ENCODE assay signal across 8 cellular contexts in genomic region chr2:216082805-216083204, GRCh38. TPM values are rescaled to one million over a fixed set of nuclear protein-coding genes. Genes with fewer than 3 reads are reported as not detected.
DNase-seq lines count a peak whose midpoint lies in the region; ATAC-seq, FAIRE-seq and TF ChIP-seq lines count a peak whose summit lies in the region.

No MANE protein-coding gene starts in this region.

- H3K9me3 Mint-ChIP-seq in CD8-positive, alpha-beta T cell: no peaks in the 10 kb centered on the region
- no peaks in the 10 kb centered on the region for H3K9me3 Mint-ChIP-seq in WTC11

- TF ChIP-seq CTCF in CD8-positive, alpha-beta T cell (IDR thresholded peaks at IDR 0.05): no peak
- TF ChIP-seq CTCF in WTC11 (IDR thresholded peaks at IDR 0.05): no peak
- no peak for TF ChIP-seq CTCF in lower lobe of right lung (IDR thresholded peaks at IDR 0.05)
- no peak for TF ChIP-seq CTCF in lower leg skin (IDR thresholded peaks at IDR 0.05)
- no peak for TF ChIP-seq CTCF in kidney (IDR thresholded peaks at IDR 0.05; ENCODE audit: borderline replicate concordance, extremely low read depth, insufficient read depth)

- H3K27me3 ChIP-seq in CD8-positive, alpha-beta T cell (ENCODE audit: insufficient read depth, low read length): no peaks in the 10 kb centered on the region
- H3K27me3 ChIP-seq in lower lobe of right lung (ENCODE audit: low read depth): no peaks in the 10 kb centered on the region

- peak overlapping the region; percentile 90 for H3K4me3 ChIP-seq in CD8-positive, alpha-beta T cell (ENCODE audit: low read depth, low read length)
- H3K4me3 ChIP-seq in lower lobe of right lung (peak overlapping the region; percentile 74), lower leg skin (ENCODE audit: low read depth, poor library complexity, severe bottlenecking) (no peak overlapping the region), kidney (ENCODE audit: low read length in 2 of 2) (peak overlapping the region in 1 of 2 donors; percentile 88)

- CTCF ChIA-PET in CD8-positive, alpha-beta T cell (lab: Charles Lee): interaction anchor here (0.7 to 2.3 kb wide), 6 partner anchors 24 to 51 kb away, joined by 3 to 11 read pairs (median 4); partner anchors contain the start of gene XRCC5
- CTCF ChIA-PET in WTC11 (lab: Charles Lee): interaction anchor here (1.2 to 2.6 kb wide), 4 partner anchors 19 to 48 kb away, joined by 3 to 22 read pairs (median 8); partner anchors contain the start of gene XRCC5

- TF ChIP-seq POLR2A in lower leg skin (IDR thresholded peaks at IDR 0.05): no peak

- intact Hi-C loops in CD8-positive, alpha-beta T cell (cut with DNase I, micrococcal nuclease): loop anchor here (2.0 to 10.0 kb wide), 2 partner anchors 26 to 768 kb away; partner anchors contain the start of genes ATIC (in 1 of the 2) and XRCC5 (in 1 of the 2)
- intact Hi-C loops in lower lobe of right lung (cut with DNase I) (no loop called here), lower leg skin (cut with DNase I; ENCODE audit: low total_unique reads) (no loop called here), kidney (cut with DNase I) (no loop called here)

- peaks cover 66% of the 10 kb centered on the region for H3K4me1 ChIP-seq in CD8-positive, alpha-beta T cell (ENCODE audit: insufficient read depth, low read length)
- H3K4me1 ChIP-seq in lower lobe of right lung: peaks cover 26% of the 10 kb centered on the region
- peaks cover 7 to 9% of the 10 kb centered on the region in 2 donors for H3K4me1 ChIP-seq in kidney (ENCODE audit: control insufficient read depth in 1 of 2, insufficient read depth in 1 of 2, low read depth in 1 of 2, low read length in 2 of 2)

- ATAC-seq in CD8-positive, alpha-beta T cell: no peak
- ATAC-seq in WTC11 (no peak), lower lobe of right lung (peak in 1 of 2 donors; percentile 40), GM21390 (IDR thresholded peaks at IDR 0.05; ENCODE audit: unreplicated experiment) (no peak)

- H3K27ac Mint-ChIP-seq in CD8-positive, alpha-beta T cell: peak overlapping the region; percentile 93
- H3K27ac Mint-ChIP-seq in WTC11: peak overlapping the region; percentile 94

- no peak overlapping the region for H3K27ac ChIP-seq in CD8-positive, alpha-beta T cell (ENCODE audit: low read depth, low read length)
- no peak overlapping the region for H3K27ac ChIP-seq in lower lobe of right lung
- no peak overlapping the region for H3K27ac ChIP-seq in kidney (ENCODE audit: low read depth in 2 of 2, low read length in 2 of 2)

- no peak for DNase-seq in CD8-positive, alpha-beta T cell
- DNase-seq in HT-29 (ENCODE audit: low spot score): peak; percentile 12
- DNase-seq in WTC11 (ENCODE audit: low spot score): no peak
- DNase-seq in lower lobe of right lung: peak; percentile 73
- no peak for DNase-seq in lower leg skin (ENCODE audit: low spot score in 2 of 2)
- no peak for DNase-seq in kidney
- DNase-seq in effector CD4-positive, alpha-beta T cell: no peak

- H3K9ac ChIP-seq in kidney (ENCODE audit: low read length in 2 of 2): no peak overlapping the region

- POLR2A ChIA-PET in CD8-positive, alpha-beta T cell (lab: Charles Lee): interaction anchor here (6.0 kb wide), 1 partner anchor 27 kb away, joined by 75 read pairs; the partner anchor contains the start of gene XRCC5
- POLR2A ChIA-PET in WTC11 (lab: Charles Lee): interaction anchor here (4.5 kb wide), 1 partner anchor 26 kb away, joined by 46 read pairs; the partner anchor contains the start of gene XRCC5

- H3K27me3 Mint-ChIP-seq in CD8-positive, alpha-beta T cell (ENCODE audit: low read depth): no peaks in the 10 kb centered on the region
- H3K27me3 Mint-ChIP-seq in WTC11 (ENCODE audit: low read depth): no peaks in the 10 kb centered on the region

- 77 to 78% methylated on average over 3 of the region's 3 CpGs for WGBS in lower leg skin, 2 donors

- no peak for FAIRE-seq in kidney (lab: Jason Lieb, UNC)

- H3K36me3 ChIP-seq in CD8-positive, alpha-beta T cell (ENCODE audit: insufficient read depth, low read length): no peaks in the 10 kb centered on the region
- H3K36me3 ChIP-seq in lower lobe of right lung (no peaks in the 10 kb centered on the region), kidney (ENCODE audit: control insufficient read depth in 1 of 2, insufficient read depth in 2 of 2, low read length in 2 of 2) (no peaks in the 10 kb centered on the region)

- no peaks in the 10 kb centered on the region for H3K9me3 ChIP-seq in CD8-positive, alpha-beta T cell (ENCODE audit: low read length)
- H3K9me3 ChIP-seq in lower lobe of right lung (no peaks in the 10 kb centered on the region), kidney (ENCODE audit: control insufficient read depth in 1 of 2, low read length in 2 of 2) (no peaks in the 10 kb centered on the region)

- no peaks in the 10 kb centered on the region for H3K36me3 Mint-ChIP-seq in CD8-positive, alpha-beta T cell
- no peaks in the 10 kb centered on the region for H3K36me3 Mint-ChIP-seq in WTC11

- peaks cover 68% of the 10 kb centered on the region for H3K4me1 Mint-ChIP-seq in CD8-positive, alpha-beta T cell (ENCODE audit: low read depth)
- peaks cover 41% of the 10 kb centered on the region for H3K4me1 Mint-ChIP-seq in WTC11

- H3K4me3 Mint-ChIP-seq in CD8-positive, alpha-beta T cell: peak overlapping the region; percentile 95
- H3K4me3 Mint-ChIP-seq in WTC11: peak overlapping the region; percentile 93

TF ChIP-seq in WTC11, 78 proteins besides CTCF, POLR2A, EP300 and RAD21 (continues in another document):
- no peak for TF ChIP-seq IRF2 (CRISPR knock-in tag; IDR thresholded peaks at IDR 0.05; ENCODE audit: borderline replicate concordance, low read depth)
- no peak for TF ChIP-seq ESRRA (CRISPR knock-in tag; IDR thresholded peaks at IDR 0.05; ENCODE audit: borderline replicate concordance)
- no peak for TF ChIP-seq ZSCAN18 (CRISPR knock-in tag; IDR thresholded peaks at IDR 0.05)
- TF ChIP-seq, protein P1, sequence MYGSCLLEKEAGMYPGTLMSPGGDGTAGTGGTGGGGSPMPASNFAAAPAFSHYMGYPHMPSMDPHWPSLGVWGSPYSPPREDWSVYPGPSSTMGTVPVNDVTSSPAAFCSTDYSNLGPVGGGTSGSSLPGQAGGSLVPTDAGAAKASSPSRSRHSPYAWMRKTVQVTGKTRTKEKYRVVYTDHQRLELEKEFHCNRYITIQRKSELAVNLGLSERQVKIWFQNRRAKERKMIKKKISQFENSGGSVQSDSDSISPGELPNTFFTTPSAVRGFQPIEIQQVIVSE (CRISPR knock-in tag; IDR thresholded peaks at IDR 0.05; ENCODE audit: borderline replicate concordance): no peak
- TF ChIP-seq, protein P2, sequence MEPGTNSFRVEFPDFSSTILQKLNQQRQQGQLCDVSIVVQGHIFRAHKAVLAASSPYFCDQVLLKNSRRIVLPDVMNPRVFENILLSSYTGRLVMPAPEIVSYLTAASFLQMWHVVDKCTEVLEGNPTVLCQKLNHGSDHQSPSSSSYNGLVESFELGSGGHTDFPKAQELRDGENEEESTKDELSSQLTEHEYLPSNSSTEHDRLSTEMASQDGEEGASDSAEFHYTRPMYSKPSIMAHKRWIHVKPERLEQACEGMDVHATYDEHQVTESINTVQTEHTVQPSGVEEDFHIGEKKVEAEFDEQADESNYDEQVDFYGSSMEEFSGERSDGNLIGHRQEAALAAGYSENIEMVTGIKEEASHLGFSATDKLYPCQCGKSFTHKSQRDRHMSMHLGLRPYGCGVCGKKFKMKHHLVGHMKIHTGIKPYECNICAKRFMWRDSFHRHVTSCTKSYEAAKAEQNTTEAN (CRISPR knock-in tag; IDR thresholded peaks at IDR 0.05): no peak
- no peak for TF ChIP-seq ATF2 (CRISPR knock-in tag; IDR thresholded peaks at IDR 0.05; ENCODE audit: borderline replicate concordance, low read depth)

RNA-seq across cellular contexts. Expression of gene TMEM169, which starts 1.1 kb away (rescaled TPM):
- not detected for total RNA-seq in CD8-positive, alpha-beta T cell
- total RNA-seq in HT-29 (2014; rRNA removed; shearing (Covaris generic)): 0.08 and 0.53 TPM in 2 replicates
- total RNA-seq in WTC11 (2021) (1.8 to 3.5 TPM (median 3.3 TPM) in 3 replicates), lower lobe of right lung (1.2 TPM), lower leg skin (under 1 TPM; 0.04 to 0.88 (median 0.36) TPM), kidney (4.6 TPM)
- polyA plus RNA-seq in kidney (ENCODE audit: insufficient read depth, low read depth, low replicate concordance): 1.6 TPM

RNA-seq across cellular contexts. Expression of gene PECR, which starts 1.2 kb away (rescaled TPM):
- 1 to 10 TPM; 5.9 to 6.4 TPM for total RNA-seq in CD8-positive, alpha-beta T cell
- total RNA-seq in HT-29 (2014; rRNA removed; shearing (Covaris generic)): 15.6 and 26.5 TPM in 2 replicates
- 13.9 to 21.3 TPM (median 19.6 TPM) in 3 replicates for total RNA-seq in WTC11 (2021)
- total RNA-seq in lower lobe of right lung: 18.5 TPM
- total RNA-seq in lower leg skin: 10 to 100 TPM in 2 of 4 donors, 1 to 10 TPM in 2; 4.8 to 14.6 (median 9.2) TPM
- 28.4 TPM for total RNA-seq in kidney
- 36.0 TPM for polyA plus RNA-seq in kidney (ENCODE audit: insufficient read depth, low read depth, low replicate concordance)

RNA-seq across cellular contexts. Expression of gene XRCC5, which starts 26.3 kb away (rescaled TPM):
- 100 to 1,000 TPM; 120 to 125 TPM for total RNA-seq in CD8-positive, alpha-beta T cell
- 142 and 160 TPM in 2 replicates for total RNA-seq in HT-29 (2014; rRNA removed; shearing (Covaris generic))
- total RNA-seq in WTC11 (2021): 459 to 522 TPM (median 466 TPM) in 3 replicates
- total RNA-seq in lower lobe of right lung: 155 TPM
- total RNA-seq in lower leg skin: 100 to 1,000 TPM; 107 to 132 (median 116) TPM
- 265 TPM for total RNA-seq in kidney
- 90.7 TPM for polyA plus RNA-seq in kidney (ENCODE audit: insufficient read depth, low read depth, low replicate concordance)

Comparison
In these comparisons a context has a peak if more than half of its experiments do, and no peak if none do; other contexts are left out.
1. DNase-seq: peak in HT-29 (single experiment) and lower lobe of right lung (single experiment); none in CD8-positive, alpha-beta T cell (0 of 7), WTC11 (single experiment), lower leg skin (0 of 2), kidney (single experiment) and effector CD4-positive, alpha-beta T cell (single experiment).
2. intact Hi-C loops: an anchor here in CD8-positive, alpha-beta T cell (2.0 to 10.0 kb wide); none called in lower lobe of right lung, lower leg skin and kidney.